9 cellular contexts compared by ENCODE assay signal in genomic region chr5:38650540-38651275, GRCh38.
DNase-seq lines count a peak whose midpoint lies in the region; ATAC-seq and TF ChIP-seq lines count a peak whose summit lies in the region.
"Had no signal": no experiment of that assay in that cellular context is flagged by ENCODE, and none has a peak within 500 bp of the region (broad histone marks: within the 10 kb centered on the region; RNA-seq: fewer than 3 reads in every experiment).

No MANE protein-coding gene starts in this region.

- DNase-seq in left ventricle myocardium inferior (no peak), cardiac septum (ENCODE audit: low spot score) (no peak), stromal cell of bone marrow (ENCODE audit: low read depth) (peak; percentile 32), MM.1S (no peak), foreskin keratinocyte (no peak)
- DNase-seq in stimulated activated CD4-positive, alpha-beta T cell treated with anti-CD3 and anti-CD28 coated beads, Interleukin-4, amount 100 ng/mL, for 4 hours = no peak
- DNase-seq: activated CD4-positive, alpha-beta T cell treated with anti-CD3 and anti-CD28 coated beads for 48 hours had no signal

- peak; percentile 48 for ATAC-seq in esophagus mucosa
- no peak for ATAC-seq in foreskin keratinocyte

- H3K9me3 ChIP-seq in left ventricle myocardium inferior (replicated peaks) = no peaks in the 10 kb centered on the region
- H3K9me3 ChIP-seq in MM.1S (replicated peaks; ENCODE audit: insufficient read depth, low read length) = no peaks in the 10 kb centered on the region

- no peaks in the 10 kb centered on the region for H4K20me1 ChIP-seq in MM.1S (ENCODE audit: insufficient read depth, low read length)

- H3K79me2 ChIP-seq in MM.1S (ENCODE audit: low read length) = no peaks in the 10 kb centered on the region

- no peak overlapping the region for H3K9ac ChIP-seq in MM.1S (ENCODE audit: low read length)

- no peaks in the 10 kb centered on the region; the same call in 1 of the 2 replicates for H3K9me2 ChIP-seq in MM.1S (replicated peaks; ENCODE audit: insufficient read depth, low read length)

- TF ChIP-seq CTCF in left ventricle myocardium inferior (IDR thresholded peaks at IDR 0.05; ENCODE audit: borderline replicate concordance) (no peak), MM.1S (IDR thresholded peaks at IDR 0.05; ENCODE audit: low read length) (no peak), foreskin keratinocyte (conservative IDR thresholded peaks at IDR 0.05) (no peak)

- intact Hi-C loops in left ventricle myocardium inferior (cut with micrococcal nuclease) (no loop called here), cardiac septum (cut with DNase I) (no loop called here)

- peak overlapping the region; percentile 18 for H3K4me3 ChIP-seq in left ventricle myocardium inferior
- H3K4me3 ChIP-seq in MM.1S (ENCODE audit: low read length) = no peak overlapping the region

- H3K27me3 ChIP-seq in left ventricle myocardium inferior (ENCODE audit: low read depth) (no peaks in the 10 kb centered on the region), MM.1S (replicated peaks; ENCODE audit: insufficient read depth, low read length) (no peaks in the 10 kb centered on the region), foreskin keratinocyte (peaks cover 9% of the 10 kb centered on the region)

- H3K36me3 ChIP-seq in left ventricle myocardium inferior (no peaks in the 10 kb centered on the region), MM.1S (replicated peaks; ENCODE audit: insufficient read depth, low read length) (no peaks in the 10 kb centered on the region)

- peak overlapping the region; percentile 20 for H3K27ac ChIP-seq in left ventricle myocardium inferior (replicated peaks)
- H3K27ac ChIP-seq in MM.1S (ENCODE audit: low read length) = no peak overlapping the region
- no peak overlapping the region for H3K27ac ChIP-seq in foreskin keratinocyte

- H2AFZ ChIP-seq in MM.1S (ENCODE audit: low read length) = no peak overlapping the region

- no peak overlapping the region for H3K4me2 ChIP-seq in MM.1S (ENCODE audit: low read depth, low read length)

- no peaks in the 10 kb centered on the region for H3F3A ChIP-seq in MM.1S (ENCODE audit: insufficient read depth, low read length)

- H3K4me1 ChIP-seq in left ventricle myocardium inferior = peaks cover 14% of the 10 kb centered on the region
- H3K4me1 ChIP-seq in MM.1S (ENCODE audit: low read length) = no peaks in the 10 kb centered on the region
- H3K4me1 ChIP-seq in foreskin keratinocyte = no peaks in the 10 kb centered on the region

TF ChIP-seq in PFSK-1, 5 proteins besides CTCF, POLR2A, EP300 and RAD21:
- 0 out of 4 replicates have a peak, but pooled peaks of 1 of the 2 experiments have one; percentile 42 for TF ChIP-seq REST (IDR thresholded peaks at IDR 0.05; ENCODE audit: insufficient read depth in 1 of 2, low read depth in 2 of 2, low read length in 2 of 2)
- TF ChIP-seq TAF1 (IDR thresholded peaks at IDR 0.05; ENCODE audit: borderline replicate concordance, insufficient read depth, low read length) = no peak
- TF ChIP-seq FOXP2 (optimal IDR thresholded peaks at IDR 0.05; ENCODE audit: borderline replicate concordance, extremely low read depth, extremely low read length, insufficient read depth) = no peak
- peak; percentile 31; the same call in 1 of the 2 replicates for TF ChIP-seq SIN3A (IDR thresholded peaks at IDR 0.05; ENCODE audit: borderline replicate concordance, insufficient read depth, low read length)
